27 cellular contexts compared by ENCODE assay signal in genomic region chr19:1281270-1281894, GRCh38. TPM values are rescaled to one million over a fixed set of nuclear protein-coding genes. Genes with fewer than 3 reads are reported as not detected.
"Had no signal": no experiment of that assay in that cellular context is flagged by ENCODE, and none has a peak within 500 bp of the region (broad histone marks: within the 10 kb centered on the region; RNA-seq: fewer than 3 reads in every experiment).

No MANE protein-coding gene starts in this region.

- H3K4me3 Mint-ChIP-seq: activated CD4-positive, alpha-beta T cell treated with anti-CD3 and anti-CD28 coated beads, Interleukin-2, amount 10 ng/mL, durations not matched to agents 24 days and 14 days; activated CD8-positive, alpha-beta T cell treated with anti-CD3 and anti-CD28 coated beads, Interleukin-2, amount 10 ng/mL, durations not matched to agents 7 days and 5 days; central memory CD8-positive, alpha-beta T cell; mesothelial cell of epicardium; naive thymus-derived CD8-positive, alpha-beta T cell; stimulated activated naive CD8-positive, alpha-beta T cell treated with anti-CD3 and anti-CD28 coated beads, Interleukin-15, amount 100 ng/mL, for 72 hours had no signal

- H3K9ac ChIP-seq: parathyroid adenoma had no signal

- ATAC-seq: activated CD8-positive, alpha-beta T cell treated with anti-CD3 and anti-CD28 coated beads, Interleukin-2, amount 10 ng/mL, durations not matched to agents 7 days and 5 days; esophagus mucosa; left ventricle myocardium superior; naive thymus-derived CD8-positive, alpha-beta T cell; right cardiac atrium; stimulated activated naive CD8-positive, alpha-beta T cell treated with anti-CD3 and anti-CD28 coated beads, Interleukin-15, amount 100 ng/mL, for 72 hours had no signal

- H3K27ac ChIP-seq: ascending aorta, breast epithelium, parathyroid adenoma, suprapubic skin, tibial nerve had no signal

- H3K9me3 ChIP-seq: ascending aorta, breast epithelium, suprapubic skin, tibial nerve had no signal

- H3K36me3 ChIP-seq: breast epithelium had no signal

- FAIRE-seq: colon, endothelial cell of umbilical vein, urothelium cell line had no signal

- H3K27ac Mint-ChIP-seq: activated CD4-positive, alpha-beta T cell treated with anti-CD3 and anti-CD28 coated beads, Interleukin-2, amount 10 ng/mL, durations not matched to agents 24 days and 14 days; activated CD8-positive, alpha-beta T cell treated with anti-CD3 and anti-CD28 coated beads, Interleukin-2, amount 10 ng/mL, durations not matched to agents 7 days and 5 days; activated T-helper 2 cell treated with anti-CD3 and anti-CD28 coated beads, Interferon-gamma antibody, Interleukin-2, Interleukin-4, amounts not matched to agents 10 μg/mL and 5 μg/mL and 100 μg/mL, durations not matched to agents 14 hours and 24 hours and 36 hours; mesothelial cell of epicardium had no signal

- DNase-seq: activated CD4-positive, alpha-beta T cell treated with anti-CD3 and anti-CD28 coated beads, Interleukin-2, amount 10 ng/mL, durations not matched to agents 24 days and 14 days; activated CD4-positive, CD25-positive, alpha-beta regulatory T cell; activated CD8-positive, alpha-beta T cell treated with anti-CD3 and anti-CD28 coated beads, Interleukin-2, amount 10 ng/mL, durations not matched to agents 7 days and 5 days; activated naive CD4-positive, alpha-beta T cell treated with Interleukin-2 at 50 U/mL for 16 hours; effector memory CD4-positive, alpha-beta T cell; foreskin melanocyte; hippocampal formation; left ventricle myocardium superior; mammary epithelial cell; naive thymus-derived CD8-positive, alpha-beta T cell; right cardiac atrium; stimulated activated CD4-positive, alpha-beta T cell treated with anti-CD3 and anti-CD28 coated beads, Interleukin-4, amount 100 ng/mL, for 4 hours; stimulated activated naive CD8-positive, alpha-beta T cell treated with anti-CD3 and anti-CD28 coated beads, Interleukin-15, amount 100 ng/mL, for 72 hours had no signal

- H3K9me3 Mint-ChIP-seq: activated CD4-positive, alpha-beta T cell treated with anti-CD3 and anti-CD28 coated beads, Interleukin-2, amount 10 ng/mL, durations not matched to agents 24 days and 14 days; activated T-helper 2 cell treated with anti-CD3 and anti-CD28 coated beads, Interferon-gamma antibody, Interleukin-2, Interleukin-4, amounts not matched to agents 10 μg/mL and 5 μg/mL and 100 μg/mL, durations not matched to agents 14 hours and 24 hours and 36 hours; central memory CD8-positive, alpha-beta T cell; mesothelial cell of epicardium; naive thymus-derived CD8-positive, alpha-beta T cell; stimulated activated naive CD8-positive, alpha-beta T cell treated with anti-CD3 and anti-CD28 coated beads, Interleukin-15, amount 100 ng/mL, for 72 hours had no signal

- H3K4me3 ChIP-seq: ascending aorta, breast epithelium, suprapubic skin, tibial nerve had no signal

RNA-seq across cellular contexts. Expression of gene EFNA2, which starts 4.3 kb away (rescaled TPM):
- total RNA-seq: activated CD4-positive, alpha-beta T cell treated with anti-CD3 and anti-CD28 coated beads, Interleukin-2, amount 10 ng/mL, durations not matched to agents 24 days and 14 days; activated CD8-positive, alpha-beta T cell treated with anti-CD3 and anti-CD28 coated beads, Interleukin-2, amount 10 ng/mL, durations not matched to agents 7 days and 5 days; activated T-helper 2 cell treated with anti-CD3 and anti-CD28 coated beads, Interferon-gamma antibody, Interleukin-2, Interleukin-4, amounts not matched to agents 10 μg/mL and 5 μg/mL and 100 μg/mL, durations not matched to agents 14 hours and 24 hours and 36 hours; ascending aorta; left ventricle myocardium superior; naive thymus-derived CD8-positive, alpha-beta T cell; right cardiac atrium; suprapubic skin; T-helper 1 cell treated with Interleukin-12 subunit alpha and Interleukin-12 subunit beta and Interleukin-4 antibody, amounts not matched to agents 30 ng/mL and 1 ng/mL, for 36 hours; tibial nerve had no signal
- polyA plus RNA-seq: adipose tissue; mammary epithelial cell; naive thymus-derived CD8-positive, alpha-beta T cell; right cardiac atrium had no signal
